ENCODE assay signal across 10 cellular contexts in genomic region chr3:16249336-16249735, GRCh38. TPM values are rescaled to one million over a fixed set of nuclear protein-coding genes. Genes with fewer than 3 reads are reported as not detected.
DNase-seq lines count a peak whose midpoint lies in the region; ATAC-seq and TF ChIP-seq lines count a peak whose summit lies in the region.
"Had no signal": no experiment of that assay in that cellular context is flagged by ENCODE, and none has a peak within 500 bp of the region (broad histone marks: within the 10 kb centered on the region; RNA-seq: fewer than 3 reads in every experiment).

No MANE protein-coding gene starts in this region.

- H3K27ac ChIP-seq in aorta (ENCODE audit: low read depth in 1 of 2, low read length in 2 of 2) = no peak overlapping the region
- H3K27ac ChIP-seq: parathyroid adenoma had no signal

- no peaks in the 10 kb centered on the region for H3K27me3 ChIP-seq in aorta (ENCODE audit: control insufficient read depth in 1 of 2, insufficient read depth in 2 of 2, low read length in 1 of 2)

- no peak for ATAC-seq in aorta (ENCODE audit: low FRiP score)
- no peak for ATAC-seq in HG03139 (IDR thresholded peaks at IDR 0.05; ENCODE audit: unreplicated experiment)

- H3K4me3 ChIP-seq in fibroblast of pulmonary artery (replicated peaks; ENCODE audit: low read depth, low read length) = no peak overlapping the region
- H3K4me3 ChIP-seq in aorta (ENCODE audit: low read length in 2 of 2) = no peak overlapping the region

- intact Hi-C loops in aorta (cut with DNase I) = loop anchor here (5.0 kb wide), 4 partner anchors 72 to 617 kb away; no protein-coding TSS in a partner anchor

- no peaks in the 10 kb centered on the region for H3K9me3 ChIP-seq in aorta (ENCODE audit: control insufficient read depth, low read length)

- H3K4me1 ChIP-seq in aorta (ENCODE audit: control insufficient read depth in 1 of 2, insufficient read depth in 2 of 2, low read length in 2 of 2) = no peaks in the 10 kb centered on the region
- H3K4me1 ChIP-seq: parathyroid adenoma had no signal

- H3K36me3 ChIP-seq in aorta (ENCODE audit: control insufficient read depth in 1 of 2, insufficient read depth in 2 of 2, low read length in 1 of 2) = no peaks in the 10 kb centered on the region

- DNase-seq in AG09319 (ENCODE audit: extremely low read depth, low read depth) (no peak), RKO (ENCODE audit: low spot score) (peak; percentile 35), fibroblast of pulmonary artery (ENCODE audit: low read depth) (peak; percentile 55), aorta (no peak), NOMO-1 treated with dmso at 0.1 percent for 144 hours (lab: John Stamatoyannopoulos, UW; ENCODE audit: unreplicated experiment) (no peak), islet precursor cell (no peak)
- DNase-seq: NCI-H446 treated with DMSO at 0.1 percent for 48 hours had no signal

- peak; percentile 42 for TF ChIP-seq CTCF in AG09319 (IDR thresholded peaks at IDR 0.05; ENCODE audit: low read depth, low read length)
- TF ChIP-seq CTCF in GM12872 (IDR thresholded peaks at IDR 0.05; ENCODE audit: insufficient read depth, low read depth, low read length) = peak; percentile 69
- peak; percentile 54 for TF ChIP-seq CTCF in fibroblast of pulmonary artery (IDR thresholded peaks at IDR 0.05; ENCODE audit: low read length, missing control alignments)

- 39 to 45% methylated on average over 3 of the region's 3 CpGs for WGBS in aorta, 2 donors

RNA-seq across cellular contexts. Expression of gene DPH3, which starts 15.4 kb away (rescaled TPM):
- total RNA-seq in aorta = 10 to 100 TPM; 19.7 to 31.0 TPM
- 10 to 100 TPM; 14.0 to 49.6 TPM for polyA plus RNA-seq in aorta

RNA-seq across cellular contexts. Expression of gene OXNAD1, which starts 15.7 kb away (rescaled TPM):
- 10 to 100 TPM in 1 of 2 donors, 1 to 10 TPM in 1; 7.4 to 10.3 TPM for total RNA-seq in aorta
- polyA plus RNA-seq in aorta = 1 to 10 TPM; 2.4 to 3.8 TPM

Comparison
In these comparisons a context has a peak if more than half of its experiments do, and no peak if none do; other contexts are left out.
1. DNase-seq: peak in RKO (single experiment) and fibroblast of pulmonary artery (single experiment); none in AG09319 (single experiment), aorta (0 of 2), NOMO-1 treated with dmso at 0.1 percent for 144 hours (single experiment) and islet precursor cell (single experiment).
2. Peak in every context shown above with its lines, with median percentiles within 50 percentile points of each other: CTCF ChIP-seq.